ENCODE assay signal across 15 cellular contexts in the genomic region with DNA sequence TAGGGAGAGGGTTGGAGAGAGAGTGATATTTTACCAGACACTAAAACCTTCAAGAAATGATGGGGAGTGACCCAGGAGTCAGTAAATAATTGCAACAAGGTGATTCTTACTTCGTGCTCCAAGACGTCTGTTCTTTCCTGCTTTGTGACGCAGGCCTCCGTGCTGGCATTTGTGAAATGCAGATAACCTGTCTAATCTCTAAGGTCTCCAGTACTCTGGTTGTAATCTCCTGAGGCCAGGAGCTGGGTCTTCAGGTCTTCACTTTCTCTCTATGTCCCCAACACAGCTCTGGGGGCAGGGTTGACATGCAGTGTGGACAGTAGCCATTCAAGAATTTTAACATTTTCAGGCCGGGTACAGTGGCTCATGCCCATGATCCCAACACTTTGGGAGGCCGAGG. TPM values are rescaled to one million over a fixed set of nuclear protein-coding genes. Genes with fewer than 3 reads are reported as not detected.
DNase-seq lines count a peak whose midpoint lies in the region; TF ChIP-seq lines count a peak whose summit lies in the region.
"Had no signal": no experiment of that assay in that cellular context is flagged by ENCODE, and none has a peak within 500 bp of the region (broad histone marks: within the 10 kb centered on the region; RNA-seq: fewer than 3 reads in every experiment).

No MANE protein-coding gene starts in this region.

- TF ChIP-seq CTCF in endodermal cell (conservative IDR thresholded peaks at IDR 0.05) (no peak), nephron progenitor cell (IDR thresholded peaks at IDR 0.05) (no peak), GM13977 (IDR thresholded peaks at IDR 0.05; ENCODE audit: extremely low read depth, insufficient read depth, missing control alignments) (no peak)

- H3K4me1 Mint-ChIP-seq in endodermal cell (peaks cover 4% of the 10 kb centered on the region), nephron progenitor cell (peaks cover 21% of the 10 kb centered on the region)
- H3K4me1 Mint-ChIP-seq in CD8-positive, alpha-beta memory T cell: no peaks in the 10 kb centered on the region
- H3K4me1 Mint-ChIP-seq: CD4-positive, alpha-beta memory T cell had no signal

- in situ Hi-C loops in GM13977 (cut with MboI; ENCODE audit: low pct_unique_long_range_greater_than_20kb, low sequenced_read_pairs, unreplicated experiment): no loop called here

- H3K4me1 ChIP-seq in SJCRH30 (peaks cover 55% of the 10 kb centered on the region), endodermal cell (ENCODE audit: control insufficient read depth, insufficient read depth, low read length) (no peaks in the 10 kb centered on the region)
- H3K4me1 ChIP-seq in CD8-positive, alpha-beta memory T cell (ENCODE audit: insufficient read depth, low read length): no peaks in the 10 kb centered on the region
- H3K4me1 ChIP-seq: A549 had no signal

- H3K27me3 Mint-ChIP-seq in endodermal cell (ENCODE audit: insufficient read depth) (peaks cover 11% of the 10 kb centered on the region), nephron progenitor cell (ENCODE audit: low read depth, poor library complexity) (peaks cover 7% of the 10 kb centered on the region)
- peaks cover 12 to 35% of the 10 kb centered on the region in 2 donors for H3K27me3 Mint-ChIP-seq in CD8-positive, alpha-beta memory T cell

- H3K27ac Mint-ChIP-seq in endodermal cell: no peak overlapping the region
- peak overlapping the region; percentile 85 for H3K27ac Mint-ChIP-seq in nephron progenitor cell
- H3K27ac Mint-ChIP-seq in CD8-positive, alpha-beta memory T cell: no peak overlapping the region
- H3K27ac Mint-ChIP-seq: CD4-positive, alpha-beta memory T cell; HFFc6 had no signal

- H3K9ac ChIP-seq in endodermal cell (ENCODE audit: extremely low read depth, low read length, poor library complexity, severe bottlenecking): no peak overlapping the region

- H3K36me3 ChIP-seq in SJCRH30 (no peaks in the 10 kb centered on the region), endodermal cell (ENCODE audit: control insufficient read depth, insufficient read depth, low read length) (no peaks in the 10 kb centered on the region)
- no peaks in the 10 kb centered on the region for H3K36me3 ChIP-seq in CD8-positive, alpha-beta memory T cell (ENCODE audit: insufficient read depth, low read length)
- H3K36me3 ChIP-seq: BE2C had no signal

- H3K9me3 Mint-ChIP-seq in endodermal cell (peaks cover 9% of the 10 kb centered on the region), nephron progenitor cell (peaks cover 11% of the 10 kb centered on the region)
- no peaks in the 10 kb centered on the region for H3K9me3 Mint-ChIP-seq in CD8-positive, alpha-beta memory T cell

- CTCF ChIA-PET in CD8-positive, alpha-beta memory T cell (lab: Charles Lee): no interaction called here

- DNase-seq in SJCRH30 (peak in 1 of 2 experiments; percentile 50), endodermal cell (peak; percentile 41), nephron progenitor cell (no peak), NCI-H1092 (lab: John Stamatoyannopoulos, UW) (no peak), GM13977 (ENCODE audit: low spot score) (no peak)
- no peak for DNase-seq in CD8-positive, alpha-beta memory T cell
- DNase-seq: BE2C; CD4-positive, alpha-beta memory T cell; COR-L47; DND-41; GDM1; HCEC 1CT had no signal

- no peaks in the 10 kb centered on the region for H3K36me3 Mint-ChIP-seq in endodermal cell (ENCODE audit: low read depth)
- no peaks in the 10 kb centered on the region for H3K36me3 Mint-ChIP-seq in nephron progenitor cell (ENCODE audit: low read depth)
- H3K36me3 Mint-ChIP-seq in CD8-positive, alpha-beta memory T cell: no peaks in the 10 kb centered on the region
- H3K36me3 Mint-ChIP-seq: CD4-positive, alpha-beta memory T cell had no signal

- H3K27me3 ChIP-seq in SJCRH30 (no peaks in the 10 kb centered on the region), endodermal cell (ENCODE audit: control insufficient read depth, insufficient read depth, low read length, poor library complexity, severe bottlenecking) (no peaks in the 10 kb centered on the region)
- H3K27me3 ChIP-seq in CD8-positive, alpha-beta memory T cell (ENCODE audit: insufficient read depth, low read length, poor library complexity, severe bottlenecking): no peaks in the 10 kb centered on the region
- H3K27me3 ChIP-seq: BE2C had no signal

- H3K4me3 Mint-ChIP-seq in endodermal cell (no peak overlapping the region), nephron progenitor cell (no peak overlapping the region)
- H3K4me3 Mint-ChIP-seq in CD8-positive, alpha-beta memory T cell: no peak overlapping the region
- H3K4me3 Mint-ChIP-seq: CD4-positive, alpha-beta memory T cell; HFFc6 had no signal

- 89 to 90% methylated on average over 6 of the region's 6 CpGs for WGBS in endodermal cell (ENCODE audit: insufficient coverage in 1 of 2, insufficient read length in 1 of 2), 2 experiments

- H3K4me3 ChIP-seq in SJCRH30: no peak overlapping the region
- H3K4me3 ChIP-seq in endodermal cell (ENCODE audit: low read length): no peak overlapping the region
- H3K4me3 ChIP-seq in CD8-positive, alpha-beta memory T cell (ENCODE audit: low read length): no peak overlapping the region
- H3K4me3 ChIP-seq: A549 had no signal

- H3K9me3 ChIP-seq in SJCRH30 (replicated peaks) (peaks cover 6% of the 10 kb centered on the region; the same call in 1 of the 2 replicates), endodermal cell (ENCODE audit: control insufficient read depth, low read length) (peaks cover 12% of the 10 kb centered on the region)
- no peaks in the 10 kb centered on the region for H3K9me3 ChIP-seq in CD8-positive, alpha-beta memory T cell (ENCODE audit: low read length)
- H3K9me3 ChIP-seq: BE2C had no signal

- H3K27ac ChIP-seq in SJCRH30: peak overlapping the region; percentile 99
- no peak overlapping the region for H3K27ac ChIP-seq in endodermal cell (ENCODE audit: low read depth, low read length)
- no peak overlapping the region for H3K27ac ChIP-seq in CD8-positive, alpha-beta memory T cell (ENCODE audit: low read depth, low read length)
- H3K27ac ChIP-seq: A549, C4-2B had no signal

- POLR2A ChIA-PET in CD8-positive, alpha-beta memory T cell (lab: Charles Lee): no interaction called here

RNA-seq across cellular contexts. Expression of gene CD9, which starts 53.1 kb away (rescaled TPM):
- total RNA-seq in SJCRH30 (2014; rRNA removed; shearing (Covaris generic)): 220 and 239 TPM in 2 replicates
- 10 to 100 TPM; 33.5 to 99.1 TPM for total RNA-seq in endodermal cell
- 26.5 TPM for polyA plus RNA-seq in endodermal cell (2013, experiment 1 of 2)
- 22.0 TPM for polyA plus RNA-seq in endodermal cell (2013, experiment 2 of 2)
- total RNA-seq in CD8-positive, alpha-beta memory T cell: 10 to 100 TPM; 13.5 to 16.2 TPM
- 6.9 TPM for polyA plus RNA-seq in CD8-positive, alpha-beta memory T cell

RNA-seq across cellular contexts. Expression of gene PLEKHG6, which starts 57.2 kb away (rescaled TPM):
- total RNA-seq in SJCRH30 (2014; rRNA removed; shearing (Covaris generic)): 0.06 TPM in 1 of 2 replicates, not detected in the other
- total RNA-seq in endodermal cell: 10 to 100 TPM; 24.8 to 37.2 TPM
- polyA plus RNA-seq in endodermal cell (2013, experiment 1 of 2): 7.1 TPM
- 4.6 TPM for polyA plus RNA-seq in endodermal cell (2013, experiment 2 of 2)
- not detected for total RNA-seq in CD8-positive, alpha-beta memory T cell
- 0.72 TPM for polyA plus RNA-seq in CD8-positive, alpha-beta memory T cell
- total RNA-seq: CD4-positive, alpha-beta memory T cell; HFFc6 had no signal

Comparison
In these comparisons a context has a peak if more than half of its experiments do, and no peak if none do; other contexts are left out.
1. RNA of gene PLEKHG6, which starts 57.2 kb away (total RNA-seq): 24.8 to 37.2 TPM in endodermal cell; 0.06 TPM in SJCRH30 and not detected in CD8-positive, alpha-beta memory T cell; every median in the first group is over 10 times any median in the second.